In the genomic region with DNA sequence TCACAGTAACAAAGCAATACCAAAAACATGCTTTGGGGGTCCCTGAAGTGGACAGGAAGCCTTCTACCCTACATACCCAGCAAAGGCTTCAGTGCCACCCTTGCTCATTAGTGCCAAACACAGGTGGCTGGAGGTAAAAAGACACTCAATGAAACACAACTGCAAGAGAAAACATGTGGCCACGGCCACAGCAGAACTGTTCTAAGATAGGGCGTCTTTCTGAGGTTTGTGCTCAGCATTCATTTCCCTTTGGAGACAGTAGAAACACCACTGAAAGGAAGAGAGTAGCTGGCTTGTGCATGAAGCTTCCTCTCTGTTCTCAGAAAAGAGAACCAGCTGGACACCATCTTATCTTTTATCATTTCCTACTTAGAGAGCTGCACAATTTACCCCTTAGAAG, we compare ENCODE assay signal across 17 cellular contexts.
DNase-seq lines count a peak whose midpoint lies in the region; ATAC-seq and TF ChIP-seq lines count a peak whose summit lies in the region.
"Had no signal": no experiment of that assay in that cellular context is flagged by ENCODE, and none has a peak within 500 bp of the region (broad histone marks: within the 10 kb centered on the region; RNA-seq: fewer than 3 reads in every experiment).

No MANE protein-coding gene starts in this region.

- POLR2A ChIA-PET in activated CD4-positive, alpha-beta memory T cell treated with anti-CD3 and anti-CD28 coated beads for 36 hours (lab: Charles Lee) = no interaction called here
- POLR2A ChIA-PET in naive thymus-derived CD4-positive, alpha-beta T cell (lab: Charles Lee) = interaction anchor here (0.6 kb wide), 1 partner anchor 61 kb away, joined by 3 read pairs; no protein-coding TSS in a partner anchor
- POLR2A ChIA-PET in SK-N-SH (lab: Yijun Ruan, JAX) = no interaction called here

- H3K4me3 Mint-ChIP-seq in activated CD4-positive, alpha-beta memory T cell treated with anti-CD3 and anti-CD28 coated beads for 36 hours = no peak overlapping the region
- H3K4me3 Mint-ChIP-seq in naive thymus-derived CD4-positive, alpha-beta T cell = peak overlapping the region; percentile 14 to 83 (median 60)
- no peak overlapping the region for H3K4me3 Mint-ChIP-seq in neural progenitor cell

- no peak for TF ChIP-seq RAD21 in SK-N-SH (IDR thresholded peaks at IDR 0.05; ENCODE audit: low read length)

- H3K9me3 ChIP-seq in MM.1S (replicated peaks; ENCODE audit: insufficient read depth, low read length) = no peaks in the 10 kb centered on the region
- no peaks in the 10 kb centered on the region for H3K9me3 ChIP-seq in naive thymus-derived CD4-positive, alpha-beta T cell (ENCODE audit: control insufficient read depth in 2 of 3, low read length in 3 of 3)
- H3K9me3 ChIP-seq in SK-N-SH = no peaks in the 10 kb centered on the region
- H3K9me3 ChIP-seq in neural progenitor cell (ENCODE audit: low read depth) = no peaks in the 10 kb centered on the region
- H3K9me3 ChIP-seq: ascending aorta had no signal

- intact Hi-C loops in activated CD4-positive, alpha-beta memory T cell treated with anti-CD3 and anti-CD28 coated beads for 36 hours (cut with micrococcal nuclease) = loop anchor here (10.0 kb wide), 1 partner anchor 222 kb away; no protein-coding TSS in a partner anchor
- intact Hi-C loops in naive thymus-derived CD4-positive, alpha-beta T cell (cut with micrococcal nuclease) = loop anchor here in 1 of 2 donors (10.0 kb wide), 1 partner anchor 1198 kb away; no protein-coding TSS in a partner anchor

- WGBS in SK-N-SH (ENCODE audit: low lambda C conversion rate) = 94% methylated on average over 2 of the region's 2 CpGs

- no peaks in the 10 kb centered on the region for H3K27me3 ChIP-seq in MM.1S (replicated peaks; ENCODE audit: insufficient read depth, low read length)
- no peaks in the 10 kb centered on the region for H3K27me3 ChIP-seq in naive thymus-derived CD4-positive, alpha-beta T cell (ENCODE audit: control insufficient read depth in 2 of 2, insufficient read depth in 2 of 2, low read length in 2 of 2)
- no peaks in the 10 kb centered on the region for H3K27me3 ChIP-seq in SK-N-SH (ENCODE audit: insufficient read depth)
- no peaks in the 10 kb centered on the region for H3K27me3 ChIP-seq in neural progenitor cell
- H3K27me3 ChIP-seq: ascending aorta had no signal

- ATAC-seq in naive thymus-derived CD4-positive, alpha-beta T cell = peak; percentile 40
- ATAC-seq: right cardiac atrium had no signal

- no peak overlapping the region for H3K4me3 ChIP-seq in MM.1S (ENCODE audit: low read length)
- no peak overlapping the region for H3K4me3 ChIP-seq in naive thymus-derived CD4-positive, alpha-beta T cell (ENCODE audit: low read length)
- H3K4me3 ChIP-seq in SK-N-SH (ENCODE audit: low read depth in 2 of 2, low read length in 1 of 2) = no peak overlapping the region
- H3K4me3 ChIP-seq in neural progenitor cell = no peak overlapping the region
- H3K4me3 ChIP-seq: ascending aorta had no signal

- H3K79me2 ChIP-seq in MM.1S (ENCODE audit: low read length) (no peaks in the 10 kb centered on the region), SK-N-SH (ENCODE audit: insufficient read depth) (no peaks in the 10 kb centered on the region), neural progenitor cell (ENCODE audit: low read depth) (no peaks in the 10 kb centered on the region)

- DNase-seq in GDM1 (lab: John Stamatoyannopoulos, UW) = peak; percentile 74
- peak; percentile 40 for DNase-seq in MM.1S
- DNase-seq in activated CD4-positive, alpha-beta memory T cell treated with anti-CD3 and anti-CD28 coated beads for 36 hours = no peak
- peak in 1 of 9 donors; percentile 28 for DNase-seq in naive thymus-derived CD4-positive, alpha-beta T cell
- DNase-seq in hypothalamus (lab: John Stamatoyannopoulos, UW) = no peak
- no peak for DNase-seq in SK-N-SH
- DNase-seq in GM13976 (ENCODE audit: low spot score) = no peak
- no peak for DNase-seq in neural progenitor cell (ENCODE audit: low spot score)
- DNase-seq: activated gamma-delta T cell treated with Interleukin-2 at 50 U/mL for 16 hours; effector CD4-positive, alpha-beta T cell; foreskin melanocyte; mammary epithelial cell; NCI-H1694 treated with DMSO at 0.1 percent for 48 hours; NCI-H748 treated with DMSO at 0.1 percent for 48 hours; right cardiac atrium; Right ventricle myocardium superior had no signal

- no peaks in the 10 kb centered on the region for H3K36me3 Mint-ChIP-seq in activated CD4-positive, alpha-beta memory T cell treated with anti-CD3 and anti-CD28 coated beads for 36 hours
- H3K36me3 Mint-ChIP-seq in naive thymus-derived CD4-positive, alpha-beta T cell = peaks cover 0 to 42% (median 0%) of the 10 kb centered on the region in 5 donors
- H3K36me3 Mint-ChIP-seq in neural progenitor cell = no peaks in the 10 kb centered on the region

- H4K20me1 ChIP-seq in MM.1S (ENCODE audit: insufficient read depth, low read length) (no peaks in the 10 kb centered on the region), SK-N-SH (ENCODE audit: insufficient read depth) (no peaks in the 10 kb centered on the region), neural progenitor cell (ENCODE audit: low read depth) (no peaks in the 10 kb centered on the region)

- H3K4me2 ChIP-seq in MM.1S (ENCODE audit: low read depth, low read length) (no peak overlapping the region), SK-N-SH (no peak overlapping the region), neural progenitor cell (no peak overlapping the region)

- in situ Hi-C loops in GM13976 (cut with MboI; ENCODE audit: low sequenced_read_pairs, unreplicated experiment) = no loop called here

- peaks cover 83% of the 10 kb centered on the region for H3K4me1 Mint-ChIP-seq in activated CD4-positive, alpha-beta memory T cell treated with anti-CD3 and anti-CD28 coated beads for 36 hours (ENCODE audit: low read depth)
- H3K4me1 Mint-ChIP-seq in naive thymus-derived CD4-positive, alpha-beta T cell = peaks cover 68 to 99% (median 95%) of the 10 kb centered on the region in 7 donors
- peaks cover 8% of the 10 kb centered on the region for H3K4me1 Mint-ChIP-seq in neural progenitor cell

- no peaks in the 10 kb centered on the region for H3F3A ChIP-seq in MM.1S (ENCODE audit: insufficient read depth, low read length)
- H3F3A ChIP-seq in SK-N-SH (replicated peaks; ENCODE audit: insufficient read depth) = peaks cover 4% of the 10 kb centered on the region
- no peaks in the 10 kb centered on the region for H3F3A ChIP-seq in neural progenitor cell (ENCODE audit: low read depth)

- no peak overlapping the region for H3K27ac ChIP-seq in MM.1S (ENCODE audit: low read length)
- H3K27ac ChIP-seq in naive thymus-derived CD4-positive, alpha-beta T cell (ENCODE audit: low read depth, low read length) = no peak overlapping the region
- no peak overlapping the region for H3K27ac ChIP-seq in SK-N-SH (ENCODE audit: low read depth in 2 of 2, low read length in 1 of 2)
- no peak overlapping the region for H3K27ac ChIP-seq in neural progenitor cell
- H3K27ac ChIP-seq: ascending aorta had no signal

- H3K9ac ChIP-seq in MM.1S (ENCODE audit: low read length) (no peak overlapping the region), SK-N-SH (no peak overlapping the region), neural progenitor cell (no peak overlapping the region)

- H3K36me3 ChIP-seq in MM.1S (replicated peaks; ENCODE audit: insufficient read depth, low read length) = no peaks in the 10 kb centered on the region
- no peaks in the 10 kb centered on the region for H3K36me3 ChIP-seq in naive thymus-derived CD4-positive, alpha-beta T cell (ENCODE audit: control insufficient read depth in 2 of 3, insufficient read depth in 3 of 3, low read length in 3 of 3)
- H3K36me3 ChIP-seq in SK-N-SH (replicated peaks in 1 of 2; ENCODE audit: control insufficient read depth in 1 of 2, insufficient read depth in 2 of 2, low read length in 1 of 2) = no peaks in the 10 kb centered on the region
- no peaks in the 10 kb centered on the region for H3K36me3 ChIP-seq in neural progenitor cell
- H3K36me3 ChIP-seq: ascending aorta had no signal

- H3K9me2 ChIP-seq in MM.1S (replicated peaks; ENCODE audit: insufficient read depth, low read length) = no peaks in the 10 kb centered on the region
- no peaks in the 10 kb centered on the region for H3K9me2 ChIP-seq in SK-N-SH

- H3K4me1 ChIP-seq in MM.1S (ENCODE audit: low read length) = no peaks in the 10 kb centered on the region
- H3K4me1 ChIP-seq in naive thymus-derived CD4-positive, alpha-beta T cell (ENCODE audit: control insufficient read depth in 2 of 2, insufficient read depth in 2 of 2, low read length in 2 of 2) = peaks cover 63 to 88% of the 10 kb centered on the region in 2 donors
- peaks cover 15 to 67% of the 10 kb centered on the region in 2 experiments for H3K4me1 ChIP-seq in SK-N-SH (ENCODE audit: control insufficient read depth in 1 of 2, insufficient read depth in 2 of 2, low read depth in 1 of 2, low read length in 1 of 2)
- H3K4me1 ChIP-seq in neural progenitor cell = no peaks in the 10 kb centered on the region

- TF ChIP-seq EP300 in SK-N-SH (IDR thresholded peaks at IDR 0.05; ENCODE audit: borderline replicate concordance in 1 of 2, low read depth in 1 of 2, low read length in 1 of 2) = no peak

- CTCF ChIA-PET in activated CD4-positive, alpha-beta memory T cell treated with anti-CD3 and anti-CD28 coated beads for 36 hours (lab: Charles Lee) = no interaction called here
- CTCF ChIA-PET in naive thymus-derived CD4-positive, alpha-beta T cell (lab: Charles Lee) = interaction anchor here (0.7 kb wide), 1 partner anchor 29 kb away, joined by 3 read pairs; no protein-coding TSS in a partner anchor
- CTCF ChIA-PET in SK-N-SH (lab: Yijun Ruan, JAX) = no interaction called here

- peaks cover 3% of the 10 kb centered on the region for H3K27me3 Mint-ChIP-seq in activated CD4-positive, alpha-beta memory T cell treated with anti-CD3 and anti-CD28 coated beads for 36 hours
- H3K27me3 Mint-ChIP-seq in naive thymus-derived CD4-positive, alpha-beta T cell = no peaks in the 10 kb centered on the region
- H3K27me3 Mint-ChIP-seq in neural progenitor cell (ENCODE audit: insufficient read depth, low read depth) = peaks cover 2% of the 10 kb centered on the region

- H2AFZ ChIP-seq in MM.1S (ENCODE audit: low read length) (no peak overlapping the region), SK-N-SH (ENCODE audit: low read depth) (no peak overlapping the region), neural progenitor cell (replicated peaks) (no peak overlapping the region)

- no peaks in the 10 kb centered on the region for H3K9me3 Mint-ChIP-seq in activated CD4-positive, alpha-beta memory T cell treated with anti-CD3 and anti-CD28 coated beads for 36 hours
- H3K9me3 Mint-ChIP-seq in naive thymus-derived CD4-positive, alpha-beta T cell = peaks cover 0 to 11% (median 0%) of the 10 kb centered on the region in 11 donors
- H3K9me3 Mint-ChIP-seq in neural progenitor cell = no peaks in the 10 kb centered on the region

- H3K27ac Mint-ChIP-seq in activated CD4-positive, alpha-beta memory T cell treated with anti-CD3 and anti-CD28 coated beads for 36 hours = peak overlapping the region; percentile 15
- H3K27ac Mint-ChIP-seq in naive thymus-derived CD4-positive, alpha-beta T cell = peak overlapping the region; percentile 70 to 97 (median 84)
- H3K27ac Mint-ChIP-seq in neural progenitor cell = no peak overlapping the region

- no peak for TF ChIP-seq CTCF in MM.1S (IDR thresholded peaks at IDR 0.05; ENCODE audit: low read length)
- TF ChIP-seq CTCF in SK-N-SH (IDR thresholded peaks at IDR 0.05) = no peak
- TF ChIP-seq CTCF in GM13976 (IDR thresholded peaks at IDR 0.05; ENCODE audit: borderline replicate concordance, control extremely low read depth, extremely low read depth, insufficient read depth, missing control alignments) = no peak
- TF ChIP-seq CTCF in neural progenitor cell (IDR thresholded peaks at IDR 0.05) = no peak

Comparison
In these comparisons a context has a peak if more than half of its experiments do, and no peak if none do; other contexts are left out.
1. DNase-seq: peak in GDM1 (single experiment) and MM.1S (single experiment); none in activated CD4-positive, alpha-beta memory T cell treated with anti-CD3 and anti-CD28 coated beads for 36 hours (single experiment), hypothalamus (0 of 51), SK-N-SH (single experiment), GM13976 (single experiment) and neural progenitor cell (single experiment).
2. H3K4me3 Mint-ChIP-seq: peak in naive thymus-derived CD4-positive, alpha-beta T cell (10 of 10); none in activated CD4-positive, alpha-beta memory T cell treated with anti-CD3 and anti-CD28 coated beads for 36 hours (single experiment) and neural progenitor cell (single experiment).